10 cellular contexts compared by ENCODE assay signal in genomic region chr2:172088245-172089004, GRCh38. TPM values are rescaled to one million over a fixed set of nuclear protein-coding genes. Genes with fewer than 3 reads are reported as not detected.
DNase-seq lines count a peak whose midpoint lies in the region; ATAC-seq and TF ChIP-seq lines count a peak whose summit lies in the region.
"Had no signal": no experiment of that assay in that cellular context is flagged by ENCODE, and none has a peak within 500 bp of the region (broad histone marks: within the 10 kb centered on the region; RNA-seq: fewer than 3 reads in every experiment).

No MANE protein-coding gene starts in this region.

- peaks cover 20 to 65% (median 44%) of the 10 kb centered on the region in 4 donors for H3K4me1 Mint-ChIP-seq in CD4-positive, CD25-positive, alpha-beta regulatory T cell
- H3K4me1 Mint-ChIP-seq in GM23338 (peaks cover 60% of the 10 kb centered on the region), chondrocyte (ENCODE audit: low read depth) (peaks cover 51% of the 10 kb centered on the region)
- peaks cover 51 to 52% of the 10 kb centered on the region in 2 donors for H3K4me1 Mint-ChIP-seq in natural killer cell treated with Interleukin-12 subunit alpha and Interleukin-12 subunit beta and Interleukin-15 and Interleukin-18, amount 100 ng/mL, for 72 hours (ENCODE audit: low read depth in 2 of 2)

- no peak overlapping the region for H3K4me3 ChIP-seq in CD4-positive, CD25-positive, alpha-beta regulatory T cell (ENCODE audit: low read depth, low read length)
- peak overlapping the region; percentile 65 for H3K4me3 ChIP-seq in GM23338

- H3K4me3 Mint-ChIP-seq in CD4-positive, CD25-positive, alpha-beta regulatory T cell: peak overlapping the region; percentile 62 to 97 (median 84)
- H3K4me3 Mint-ChIP-seq in GM23338 (peak overlapping the region; percentile 83), chondrocyte (ENCODE audit: unreplicated experiment) (peak overlapping the region; percentile 98)
- peak overlapping the region; percentile 8 for H3K4me3 Mint-ChIP-seq in natural killer cell treated with Interleukin-12 subunit alpha and Interleukin-12 subunit beta and Interleukin-15 and Interleukin-18, amount 100 ng/mL, for 72 hours

- DNase-seq in CD4-positive, CD25-positive, alpha-beta regulatory T cell: no peak
- DNase-seq in GM23338 (ENCODE audit: low spot score) (peak; percentile 66), chondrocyte (ENCODE audit: low spot score) (no peak), substantia nigra (lab: John Stamatoyannopoulos, UW) (no peak), mucosa of gallbladder (ENCODE audit: low spot score) (no peak)
- no peak for DNase-seq in natural killer cell treated with Interleukin-12 subunit alpha and Interleukin-12 subunit beta and Interleukin-15 and Interleukin-18, amount 100 ng/mL, for 72 hours (ENCODE audit: low spot score)
- DNase-seq: NCI-H526 treated with DMSO at 0.1 percent for 48 hours had no signal

- H3K4me2 ChIP-seq in GM23338: peak overlapping the region; percentile 87

- H3K9me3 ChIP-seq in CD4-positive, CD25-positive, alpha-beta regulatory T cell (ENCODE audit: control insufficient read depth in 2 of 2, low read length in 2 of 2): peaks cover 3 to 8% of the 10 kb centered on the region in 2 experiments

- H4K20me1 ChIP-seq in GM23338 (replicated peaks; ENCODE audit: insufficient read depth): peaks cover 42% of the 10 kb centered on the region

- ATAC-seq in CD4-positive, CD25-positive, alpha-beta regulatory T cell (ENCODE audit: low read depth in 2 of 2): no peak
- ATAC-seq in GM23338: no peak
- ATAC-seq in natural killer cell treated with Interleukin-12 subunit alpha and Interleukin-12 subunit beta and Interleukin-15 and Interleukin-18, amount 100 ng/mL, for 72 hours: no peak
- ATAC-seq in HG03460 (IDR thresholded peaks at IDR 0.05; ENCODE audit: unreplicated experiment): no peak
- ATAC-seq: HCT116 had no signal

- H3K27ac ChIP-seq in CD4-positive, CD25-positive, alpha-beta regulatory T cell (ENCODE audit: insufficient read depth, low read length, poor library complexity, severe bottlenecking): no peak overlapping the region
- H3K27ac ChIP-seq in GM23338 (ENCODE audit: low read depth) (no peak overlapping the region), substantia nigra (ENCODE audit: low read depth, low read length, poor library complexity, severe bottlenecking) (no peak overlapping the region)

- no peaks in the 10 kb centered on the region for H3K36me3 ChIP-seq in CD4-positive, CD25-positive, alpha-beta regulatory T cell (ENCODE audit: control insufficient read depth, insufficient read depth, low read length)
- H3K36me3 ChIP-seq in GM23338 (ENCODE audit: insufficient read depth): no peaks in the 10 kb centered on the region

- peak overlapping the region; percentile 91 for H2AFZ ChIP-seq in GM23338

- H3K9me2 ChIP-seq in GM23338 (ENCODE audit: insufficient read depth): no peaks in the 10 kb centered on the region

- H3K27me3 ChIP-seq in CD4-positive, CD25-positive, alpha-beta regulatory T cell (ENCODE audit: control insufficient read depth, insufficient read depth, low read length): peaks cover 75% of the 10 kb centered on the region
- H3K27me3 ChIP-seq in GM23338 (ENCODE audit: insufficient read depth): peaks cover 100% of the 10 kb centered on the region

- peaks cover 99% of the 10 kb centered on the region for H3K27me3 Mint-ChIP-seq in CD4-positive, CD25-positive, alpha-beta regulatory T cell
- H3K27me3 Mint-ChIP-seq in GM23338 (ENCODE audit: insufficient read depth, low read depth, poor library complexity): peaks cover 100% of the 10 kb centered on the region
- peaks cover 2% of the 10 kb centered on the region for H3K27me3 Mint-ChIP-seq in chondrocyte (ENCODE audit: low read depth)
- peaks cover 72 to 86% of the 10 kb centered on the region in 2 donors for H3K27me3 Mint-ChIP-seq in natural killer cell treated with Interleukin-12 subunit alpha and Interleukin-12 subunit beta and Interleukin-15 and Interleukin-18, amount 100 ng/mL, for 72 hours

- peaks cover 3% of the 10 kb centered on the region for H3K36me3 Mint-ChIP-seq in CD4-positive, CD25-positive, alpha-beta regulatory T cell
- H3K36me3 Mint-ChIP-seq in GM23338 (ENCODE audit: low read depth) (no peaks in the 10 kb centered on the region), chondrocyte (ENCODE audit: low read depth) (peaks cover 10% of the 10 kb centered on the region)
- H3K36me3 Mint-ChIP-seq in natural killer cell treated with Interleukin-12 subunit alpha and Interleukin-12 subunit beta and Interleukin-15 and Interleukin-18, amount 100 ng/mL, for 72 hours: no peaks in the 10 kb centered on the region

- H3K9me3 Mint-ChIP-seq in CD4-positive, CD25-positive, alpha-beta regulatory T cell: peaks cover 0 to 19% (median 6%) of the 10 kb centered on the region in 7 donors
- H3K9me3 Mint-ChIP-seq in GM23338 (peaks cover 15% of the 10 kb centered on the region), chondrocyte (ENCODE audit: low read depth) (no peaks in the 10 kb centered on the region)
- no peaks in the 10 kb centered on the region for H3K9me3 Mint-ChIP-seq in natural killer cell treated with Interleukin-12 subunit alpha and Interleukin-12 subunit beta and Interleukin-15 and Interleukin-18, amount 100 ng/mL, for 72 hours

- peak overlapping the region in 2 of 3 donors; percentile 48 to 93 for H3K27ac Mint-ChIP-seq in CD4-positive, CD25-positive, alpha-beta regulatory T cell
- H3K27ac Mint-ChIP-seq in GM23338 (no peak overlapping the region), chondrocyte (ENCODE audit: unreplicated experiment) (peak overlapping the region; percentile 100)
- H3K27ac Mint-ChIP-seq in natural killer cell treated with Interleukin-12 subunit alpha and Interleukin-12 subunit beta and Interleukin-15 and Interleukin-18, amount 100 ng/mL, for 72 hours: peak overlapping the region; percentile 51 to 73

- H3K79me2 ChIP-seq in GM23338 (replicated peaks; ENCODE audit: insufficient read depth): no peaks in the 10 kb centered on the region

- TF ChIP-seq CTCF in GM23338 (conservative IDR thresholded peaks at IDR 0.05; ENCODE audit: low read depth in 2 of 2): no peak
- no peak for TF ChIP-seq CTCF in chondrocyte (IDR thresholded peaks at IDR 0.05)

- H3F3A ChIP-seq in GM23338 (replicated peaks; ENCODE audit: low read depth): peaks cover 61% of the 10 kb centered on the region

- peaks cover 50% of the 10 kb centered on the region for H3K4me1 ChIP-seq in CD4-positive, CD25-positive, alpha-beta regulatory T cell (ENCODE audit: control insufficient read depth, insufficient read depth, low read length, poor library complexity, severe bottlenecking)
- peaks cover 87% of the 10 kb centered on the region for H3K4me1 ChIP-seq in GM23338 (ENCODE audit: insufficient read depth)

TF ChIP-seq in GM23338, 12 proteins besides CTCF, POLR2A, EP300 and RAD21 (continues in another document):
- TF ChIP-seq STAT1 (IDR thresholded peaks at IDR 0.05; ENCODE audit: unreplicated experiment): no peak
- no peak for TF ChIP-seq REST (IDR thresholded peaks at IDR 0.05; ENCODE audit: unreplicated experiment)
- peak; percentile 94 for TF ChIP-seq EZH2 (IDR thresholded peaks at IDR 0.05; ENCODE audit: low read depth, unreplicated experiment)

RNA-seq across cellular contexts. Expression of gene DLX1, which starts 3.1 kb away (rescaled TPM):
- total RNA-seq in CD4-positive, CD25-positive, alpha-beta regulatory T cell: not detected
- polyA plus RNA-seq in CD4-positive, CD25-positive, alpha-beta regulatory T cell: not detected
- not detected in 2 replicates for total RNA-seq in GM23338 (2014; rRNA removed; shearing (Covaris generic))
- polyA plus RNA-seq in GM23338 (2016; fragmentation: Nextera tagmentation; extraction: Ambion mirVana): not detected in 2 replicates
- total RNA-seq in chondrocyte (6.7 to 34.2 TPM (median 7.1 TPM) in 3 replicates), mucosa of gallbladder (0.46 TPM)
- not detected for total RNA-seq in natural killer cell treated with Interleukin-12 subunit alpha and Interleukin-12 subunit beta and Interleukin-15 and Interleukin-18, amount 100 ng/mL, for 72 hours

RNA-seq across cellular contexts. Expression of gene DLX2, which starts 14.3 kb away (rescaled TPM):
- 0.47 TPM for total RNA-seq in CD4-positive, CD25-positive, alpha-beta regulatory T cell
- polyA plus RNA-seq in CD4-positive, CD25-positive, alpha-beta regulatory T cell: not detected
- 0.16 and 0.24 TPM in 2 replicates for total RNA-seq in GM23338 (2014; rRNA removed; shearing (Covaris generic))
- 0.08 and 0.19 TPM in 2 replicates for polyA plus RNA-seq in GM23338 (2016; fragmentation: Nextera tagmentation; extraction: Ambion mirVana)
- total RNA-seq in chondrocyte: 5.2 to 29.1 TPM (median 5.7 TPM) in 3 replicates
- under 1 TPM in 1 of 2 donors, not detected in 1; 0.25 TPM for total RNA-seq in natural killer cell treated with Interleukin-12 subunit alpha and Interleukin-12 subunit beta and Interleukin-15 and Interleukin-18, amount 100 ng/mL, for 72 hours
- 0.14 TPM for total RNA-seq in mucosa of gallbladder
- total RNA-seq: mesenteric fat pad had no signal

Comparison
In these comparisons a context has a peak if more than half of its experiments do, and no peak if none do; other contexts are left out.
1. H3K4me3 Mint-ChIP-seq: peak in every context shown above with its lines; median percentile 98 in chondrocyte; 84 in CD4-positive, CD25-positive, alpha-beta regulatory T cell; 83 in GM23338; 8 in natural killer cell treated with Interleukin-12 subunit alpha and Interleukin-12 subunit beta and Interleukin-15 and Interleukin-18, amount 100 ng/mL, for 72 hours.